ENCODE assay signal across 21 cellular contexts in genomic region chr5:175715627-175716522, GRCh38. TPM values are rescaled to one million over a fixed set of nuclear protein-coding genes. Genes with fewer than 3 reads are reported as not detected.
"Had no signal": no experiment of that assay in that cellular context is flagged by ENCODE, and none has a peak within 500 bp of the region (broad histone marks: within the 10 kb centered on the region; RNA-seq: fewer than 3 reads in every experiment).

No MANE protein-coding gene starts in this region.

- H3K9me3 ChIP-seq: testis had no signal

- H3K4me3 Mint-ChIP-seq: activated naive CD8-positive, alpha-beta T cell; brain; central memory CD8-positive, alpha-beta T cell; T-cell had no signal

- H3K36me3 Mint-ChIP-seq: brain had no signal

- H3K27ac Mint-ChIP-seq: activated naive CD8-positive, alpha-beta T cell; brain; T-cell had no signal

- ATAC-seq: left lung, SK-N-SH treated with all-trans-retinoic acid at 6 μM for 48 hours, T-cell had no signal

- H3K4me3 ChIP-seq: coronary artery, left lung, stomach, testis had no signal

- H3K4me1 ChIP-seq: left lung, testis had no signal

- H3K27me3 ChIP-seq: testis had no signal

- H3K27ac ChIP-seq: coronary artery, left lung, testis had no signal

- DNase-seq: activated CD4-positive, alpha-beta T cell treated with anti-CD3 and anti-CD28 coated beads, Interleukin-2, amount 50 U/mL, for 1 hour; activated CD8-positive, alpha-beta memory T cell treated with anti-CD3 and anti-CD28 coated beads, Interleukin-2, amount 50 U/mL, for 48 hours; activated gamma-delta T cell; activated T-cell treated with anti-CD3 and anti-CD28 coated beads, Interleukin-2, amount 50 U/mL, for 48 hours; anterior cingulate cortex; erythroblast; foreskin melanocyte; glutamatergic neuron; left lung; occipital lobe; small intestine; stimulated activated CD4-positive, alpha-beta T cell treated with anti-CD3 and anti-CD28 coated beads, Interleukin-4, amount 100 ng/mL, for 1 hour; stomach; testis had no signal

- H3K36me3 ChIP-seq: left lung, stomach had no signal

- H3K4me1 Mint-ChIP-seq: brain; central memory CD8-positive, alpha-beta T cell had no signal

RNA-seq across cellular contexts. Expression of gene HRH2, which starts 58.0 kb away (rescaled TPM):
- polyA plus RNA-seq: keratinocyte had no signal
